1 cellular context compared by ENCODE assay signal in the genomic region with DNA sequence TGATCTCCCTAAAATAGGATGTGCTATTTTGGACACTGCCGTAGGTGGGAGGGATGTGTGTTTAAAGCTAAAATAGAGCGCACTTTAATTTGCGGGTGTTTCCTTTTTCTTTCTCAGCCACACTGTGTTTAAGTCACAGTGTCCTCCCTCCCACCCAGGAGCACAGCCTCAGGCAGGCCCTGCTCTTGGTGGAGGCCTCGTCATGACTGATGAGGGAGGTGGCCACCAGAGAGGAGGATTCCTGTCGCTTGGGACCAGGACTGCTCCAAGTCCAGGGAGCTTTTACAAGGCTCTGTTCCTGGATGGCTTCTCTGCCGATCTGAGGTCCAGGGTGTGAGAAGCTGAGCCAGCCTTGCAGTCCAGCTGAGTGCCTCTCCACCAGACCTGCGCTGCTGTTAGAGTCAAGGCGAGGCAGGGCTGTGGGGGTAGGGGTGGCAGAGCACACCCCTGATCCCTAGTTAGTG.
TF ChIP-seq lines count a peak whose summit lies in the region.

No MANE protein-coding gene starts in this region.

TF ChIP-seq in GM12878, 131 proteins besides CTCF, POLR2A, EP300 and RAD21:
- no peak for TF ChIP-seq NBN (IDR thresholded peaks at IDR 0.05)
- 0 out of 2 replicates have a peak, but pooled peaks have one; percentile 28 for TF ChIP-seq MEF2A (IDR thresholded peaks at IDR 0.05; ENCODE audit: insufficient read depth, low read depth, low read length)
TF ChIP-seq in GM12878: peak in this region for 1.
